In the genomic region with DNA sequence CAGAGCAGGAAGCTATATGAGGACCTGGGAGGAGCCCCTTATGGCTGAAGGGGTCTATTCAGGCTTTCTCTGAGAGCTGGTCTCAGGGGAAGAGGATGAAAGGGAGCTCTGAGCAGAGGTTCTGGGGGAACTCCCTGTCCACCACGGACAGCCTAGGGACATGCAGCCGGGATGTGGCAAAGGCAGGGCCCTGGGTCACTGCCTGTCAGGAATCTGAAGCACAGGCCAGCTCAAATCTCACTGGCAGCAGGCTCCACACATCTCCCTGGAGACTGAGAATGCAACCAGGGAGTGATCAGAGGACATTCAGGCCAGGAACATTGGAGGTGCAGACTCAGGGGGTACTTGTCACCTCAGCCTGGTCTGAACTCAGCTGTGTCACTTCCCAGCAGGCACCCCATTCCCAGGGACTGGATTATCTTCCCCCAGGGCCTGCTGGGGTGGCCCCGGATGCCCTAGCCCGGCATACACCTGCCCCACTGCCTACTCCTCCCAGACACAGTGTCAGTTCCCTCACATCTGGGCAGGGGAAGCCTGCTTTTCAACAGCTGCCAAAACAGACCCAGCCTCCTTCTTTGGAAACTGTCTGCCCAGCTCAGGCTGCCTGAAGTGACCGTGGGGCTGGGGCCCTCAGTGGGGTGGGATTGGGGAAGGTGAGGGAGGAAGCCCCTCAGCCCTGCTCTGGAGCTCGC, we compare ENCODE assay signal across 1 cellular context.
TF ChIP-seq lines count a peak whose summit lies in the region.

No MANE protein-coding gene starts in this region.

TF ChIP-seq in SK-N-SH treated with all-trans-retinoic acid at 6 μM for 48 hours, 23 proteins besides CTCF, POLR2A, EP300 and RAD21 (continued from another document):
- TF ChIP-seq, protein P1, sequence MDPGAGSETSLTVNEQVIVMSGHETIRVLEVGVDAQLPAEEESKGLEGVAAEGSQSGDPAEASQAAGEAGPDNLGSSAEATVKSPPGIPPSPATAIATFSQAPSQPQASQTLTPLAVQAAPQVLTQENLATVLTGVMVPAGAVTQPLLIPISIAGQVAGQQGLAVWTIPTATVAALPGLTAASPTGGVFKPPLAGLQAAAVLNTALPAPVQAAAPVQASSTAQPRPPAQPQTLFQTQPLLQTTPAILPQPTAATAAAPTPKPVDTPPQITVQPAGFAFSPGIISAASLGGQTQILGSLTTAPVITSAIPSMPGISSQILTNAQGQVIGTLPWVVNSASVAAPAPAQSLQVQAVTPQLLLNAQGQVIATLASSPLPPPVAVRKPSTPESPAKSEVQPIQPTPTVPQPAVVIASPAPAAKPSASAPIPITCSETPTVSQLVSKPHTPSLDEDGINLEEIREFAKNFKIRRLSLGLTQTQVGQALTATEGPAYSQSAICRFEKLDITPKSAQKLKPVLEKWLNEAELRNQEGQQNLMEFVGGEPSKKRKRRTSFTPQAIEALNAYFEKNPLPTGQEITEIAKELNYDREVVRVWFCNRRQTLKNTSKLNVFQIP (CRISPR knock-in tag; IDR thresholded peaks at IDR 0.05; ENCODE audit: borderline replicate concordance, low read depth) = no peak
- no peak for TF ChIP-seq ZNF70 (CRISPR knock-in tag; IDR thresholded peaks at IDR 0.05)
- no peak for TF ChIP-seq ESRRG (CRISPR knock-in tag; IDR thresholded peaks at IDR 0.05)
- TF ChIP-seq BACH2 (CRISPR knock-in tag; IDR thresholded peaks at IDR 0.05; ENCODE audit: borderline replicate concordance) = no peak
- TF ChIP-seq, protein P2, sequence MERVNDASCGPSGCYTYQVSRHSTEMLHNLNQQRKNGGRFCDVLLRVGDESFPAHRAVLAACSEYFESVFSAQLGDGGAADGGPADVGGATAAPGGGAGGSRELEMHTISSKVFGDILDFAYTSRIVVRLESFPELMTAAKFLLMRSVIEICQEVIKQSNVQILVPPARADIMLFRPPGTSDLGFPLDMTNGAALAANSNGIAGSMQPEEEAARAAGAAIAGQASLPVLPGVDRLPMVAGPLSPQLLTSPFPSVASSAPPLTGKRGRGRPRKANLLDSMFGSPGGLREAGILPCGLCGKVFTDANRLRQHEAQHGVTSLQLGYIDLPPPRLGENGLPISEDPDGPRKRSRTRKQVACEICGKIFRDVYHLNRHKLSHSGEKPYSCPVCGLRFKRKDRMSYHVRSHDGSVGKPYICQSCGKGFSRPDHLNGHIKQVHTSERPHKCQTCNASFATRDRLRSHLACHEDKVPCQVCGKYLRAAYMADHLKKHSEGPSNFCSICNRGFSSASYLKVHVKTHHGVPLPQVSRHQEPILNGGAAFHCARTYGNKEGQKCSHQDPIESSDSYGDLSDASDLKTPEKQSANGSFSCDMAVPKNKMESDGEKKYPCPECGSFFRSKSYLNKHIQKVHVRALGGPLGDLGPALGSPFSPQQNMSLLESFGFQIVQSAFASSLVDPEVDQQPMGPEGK (CRISPR knock-in tag; IDR thresholded peaks at IDR 0.05; ENCODE audit: borderline replicate concordance) = no peak
- TF ChIP-seq, protein P3, sequence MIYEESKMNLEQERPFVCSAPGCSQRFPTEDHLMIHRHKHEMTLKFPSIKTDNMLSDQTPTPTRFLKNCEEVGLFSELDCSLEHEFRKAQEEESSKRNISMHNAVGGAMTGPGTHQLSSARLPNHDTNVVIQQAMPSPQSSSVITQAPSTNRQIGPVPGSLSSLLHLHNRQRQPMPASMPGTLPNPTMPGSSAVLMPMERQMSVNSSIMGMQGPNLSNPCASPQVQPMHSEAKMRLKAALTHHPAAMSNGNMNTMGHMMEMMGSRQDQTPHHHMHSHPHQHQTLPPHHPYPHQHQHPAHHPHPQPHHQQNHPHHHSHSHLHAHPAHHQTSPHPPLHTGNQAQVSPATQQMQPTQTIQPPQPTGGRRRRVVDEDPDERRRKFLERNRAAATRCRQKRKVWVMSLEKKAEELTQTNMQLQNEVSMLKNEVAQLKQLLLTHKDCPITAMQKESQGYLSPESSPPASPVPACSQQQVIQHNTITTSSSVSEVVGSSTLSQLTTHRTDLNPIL (CRISPR knock-in tag; IDR thresholded peaks at IDR 0.05; ENCODE audit: low read depth) = no peak
- no peak for TF ChIP-seq TOX (CRISPR knock-in tag; IDR thresholded peaks at IDR 0.05; ENCODE audit: borderline replicate concordance)
